Comparison of ENCODE assay signal across 8 cellular contexts in the genomic region with DNA sequence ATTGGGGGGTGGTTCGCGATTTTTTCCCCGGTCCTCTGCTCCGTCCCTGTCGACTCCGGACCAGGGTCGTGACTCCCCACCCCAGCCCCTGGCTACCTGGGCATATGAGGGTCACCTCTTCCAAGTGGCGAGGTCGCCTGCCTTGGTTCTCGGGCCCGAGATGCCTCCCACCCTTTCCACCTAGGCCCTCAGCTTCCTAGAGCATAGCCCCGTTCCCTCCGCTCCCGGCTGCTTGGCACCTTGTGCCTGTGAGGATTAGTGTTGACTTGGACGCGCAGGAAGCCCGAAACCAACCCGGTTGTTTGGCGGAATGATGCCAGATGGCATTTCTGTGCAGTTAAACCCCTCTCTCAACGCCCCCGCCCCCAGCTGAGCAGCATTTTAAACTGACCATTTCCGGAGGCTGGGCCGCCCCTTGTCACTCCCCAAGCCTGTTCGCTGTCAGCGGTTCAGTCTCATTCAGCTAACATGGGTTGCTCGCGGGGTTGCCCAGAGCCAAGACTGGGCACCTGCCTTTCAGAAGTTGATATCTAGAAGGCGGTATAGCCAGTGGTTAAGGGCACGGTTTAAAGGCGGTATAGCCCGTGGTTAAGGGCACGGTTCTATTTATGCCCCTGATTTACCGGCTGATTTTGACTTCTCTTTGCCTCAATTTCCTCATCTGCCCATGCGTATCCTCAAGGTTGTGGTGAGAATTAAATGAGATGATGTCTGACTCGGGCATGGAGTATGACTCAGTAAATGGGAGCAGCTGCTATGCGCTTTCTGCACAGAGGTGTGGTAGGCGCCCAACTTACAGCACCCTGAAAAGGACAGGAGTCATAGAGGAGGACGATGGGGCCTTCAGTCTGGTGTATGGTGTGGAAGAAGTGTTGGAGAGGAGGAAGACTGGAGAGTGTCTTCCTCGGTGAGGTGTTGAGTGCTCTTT. TPM values are rescaled to one million over a fixed set of nuclear protein-coding genes. Genes with fewer than 3 reads are reported as not detected.
DNase-seq lines count a peak whose midpoint lies in the region; ATAC-seq and TF ChIP-seq lines count a peak whose summit lies in the region.

No MANE protein-coding gene starts in this region.

- CTCF ChIA-PET in WTC11 (lab: Charles Lee) = interaction anchor here (0.6 to 2.4 kb wide), 6 partner anchors 16 to 232 kb away, joined by 3 to 15 read pairs (median 4); no protein-coding TSS in a partner anchor

- H3K27ac Mint-ChIP-seq in IgD-negative memory B cell = peak overlapping the region; percentile 37 to 93 (median 86)
- H3K27ac Mint-ChIP-seq in WTC11 = peak overlapping the region; percentile 68; the same call in 1 of the 2 replicates
- peak overlapping the region; percentile 47 to 96 (median 87) for H3K27ac Mint-ChIP-seq in nephron

- no peaks in the 10 kb centered on the region for H3K9me3 Mint-ChIP-seq in IgD-negative memory B cell
- 0 out of 2 replicates have a peak, but pooled peaks cover 2% of the 10 kb centered on the region for H3K9me3 Mint-ChIP-seq in WTC11
- H3K9me3 Mint-ChIP-seq in nephron = no peaks in the 10 kb centered on the region

- peak; percentile 31 for ATAC-seq in GM21390 (IDR thresholded peaks at IDR 0.05; ENCODE audit: unreplicated experiment)
- ATAC-seq in WTC11 = no peak

- POLR2A ChIA-PET in WTC11 (lab: Charles Lee) = interaction anchor here (0.5 to 1.2 kb wide), 3 partner anchors 12 to 191 kb away, joined by 3 to 4 read pairs (median 3); no protein-coding TSS in a partner anchor

- H3K4me3 ChIP-seq in fibroblast of mammary gland (ENCODE audit: control insufficient read depth, low read depth, low read length) = peak overlapping the region; percentile 66

- TF ChIP-seq CTCF in WTC11 (IDR thresholded peaks at IDR 0.05) (no peak), fibroblast of mammary gland (conservative IDR thresholded peaks at IDR 0.05; ENCODE audit: control insufficient read depth, insufficient read depth, low read depth, low read length) (no peak), nephron (IDR thresholded peaks at IDR 0.05; ENCODE audit: unreplicated experiment in 3 of 3) (no peak)

- H3K4me3 Mint-ChIP-seq in IgD-negative memory B cell = peak overlapping the region; percentile 93 to 97 (median 96)
- H3K4me3 Mint-ChIP-seq in WTC11 = peak overlapping the region; percentile 97
- peak overlapping the region; percentile 97 to 100 (median 99) for H3K4me3 Mint-ChIP-seq in nephron

- H3K36me3 Mint-ChIP-seq in IgD-negative memory B cell = no peaks in the 10 kb centered on the region
- H3K36me3 Mint-ChIP-seq in WTC11 = peaks cover 13% of the 10 kb centered on the region
- H3K36me3 Mint-ChIP-seq in nephron (ENCODE audit: low read depth) = peaks cover 11% of the 10 kb centered on the region

- H3K27me3 Mint-ChIP-seq in IgD-negative memory B cell (no peaks in the 10 kb centered on the region), WTC11 (ENCODE audit: low read depth) (no peaks in the 10 kb centered on the region), nephron (ENCODE audit: low read depth) (no peaks in the 10 kb centered on the region)

- H3K4me1 Mint-ChIP-seq in IgD-negative memory B cell (peaks cover 17 to 23% (median 20%) of the 10 kb centered on the region in 3 donors), WTC11 (peaks cover 27% of the 10 kb centered on the region), nephron (peaks cover 19% of the 10 kb centered on the region)

- peak; percentile 59 for DNase-seq in EL
- DNase-seq in WTC11 (ENCODE audit: low spot score) = no peak
- peak; percentile 56 for DNase-seq in fibroblast of mammary gland (ENCODE audit: low read depth)
- DNase-seq in NCI-H187 treated with DMSO at 0.1 percent for 48 hours (lab: John Stamatoyannopoulos, UW) = no peak
- no peak for DNase-seq in superior temporal gyrus (ENCODE audit: extremely low spot score)

TF ChIP-seq in WTC11, 78 proteins besides CTCF, POLR2A, EP300 and RAD21:
- TF ChIP-seq, protein P1, sequence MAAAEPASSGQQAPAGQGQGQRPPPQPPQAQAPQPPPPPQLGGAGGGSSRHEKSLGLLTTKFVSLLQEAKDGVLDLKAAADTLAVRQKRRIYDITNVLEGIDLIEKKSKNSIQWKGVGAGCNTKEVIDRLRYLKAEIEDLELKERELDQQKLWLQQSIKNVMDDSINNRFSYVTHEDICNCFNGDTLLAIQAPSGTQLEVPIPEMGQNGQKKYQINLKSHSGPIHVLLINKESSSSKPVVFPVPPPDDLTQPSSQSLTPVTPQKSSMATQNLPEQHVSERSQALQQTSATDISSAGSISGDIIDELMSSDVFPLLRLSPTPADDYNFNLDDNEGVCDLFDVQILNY (CRISPR knock-in tag; IDR thresholded peaks at IDR 0.05) = no peak; the same call in 1 of the 2 replicates
- TF ChIP-seq GABPB1 (CRISPR knock-in tag; IDR thresholded peaks at IDR 0.05) (0 out of 2 replicates have a peak, but pooled peaks have one; percentile 3), RELA (CRISPR knock-in tag; IDR thresholded peaks at IDR 0.05; ENCODE audit: borderline replicate concordance) (peak; percentile 57; the same call in 1 of the 2 replicates), SMAD3 (CRISPR knock-in tag; IDR thresholded peaks at IDR 0.05; ENCODE audit: borderline replicate concordance) (peak; percentile 25; the same call in 1 of the 2 replicates), E2F1 (CRISPR knock-in tag; IDR thresholded peaks at IDR 0.05) (0 out of 2 replicates have a peak, but pooled peaks have one; percentile 3)

RNA-seq across cellular contexts. Expression of gene INCENP, which starts 0.6 kb away (rescaled TPM):
- polyA plus RNA-seq in IgD-negative memory B cell = 2.8 TPM
- total RNA-seq in WTC11 (2021) = 125 to 158 TPM (median 126 TPM) in 3 replicates

Comparison
In these comparisons a context has a peak if more than half of its experiments do, and no peak if none do; other contexts are left out.
1. DNase-seq: peak in EL (single experiment) and fibroblast of mammary gland (single experiment); none in WTC11 (single experiment), NCI-H187 treated with DMSO at 0.1 percent for 48 hours (single experiment) and superior temporal gyrus (single experiment).
2. Peak in every context shown above with its lines, with median percentiles within 50 percentile points of each other: H3K27ac Mint-ChIP-seq and H3K4me3 Mint-ChIP-seq.